9 cellular contexts compared by ENCODE assay signal in the genomic region with DNA sequence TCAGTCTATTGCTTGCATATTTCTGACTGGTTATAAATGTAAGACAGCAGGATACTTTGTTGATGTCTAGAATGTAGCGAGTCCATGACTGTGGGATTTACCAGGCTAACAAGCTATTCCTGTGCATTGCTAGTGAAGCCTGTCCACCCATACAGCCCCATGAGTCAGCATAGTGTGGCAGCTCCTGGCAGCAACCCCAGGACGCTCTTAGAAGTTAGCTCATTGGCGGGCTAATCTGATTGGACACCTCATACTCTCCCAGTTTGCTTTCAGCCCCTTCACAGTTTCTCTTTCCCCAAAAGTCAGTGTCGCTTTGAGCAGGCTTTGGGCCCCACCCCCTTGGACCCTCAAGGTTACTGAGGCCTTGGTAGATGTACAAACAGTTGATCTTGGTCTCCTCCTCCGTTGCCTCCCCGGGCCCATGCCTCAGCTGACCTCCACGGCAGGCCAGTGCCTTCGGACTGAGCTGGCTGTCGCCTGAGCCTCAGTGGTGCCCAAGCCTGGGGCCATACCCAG. TPM values are rescaled to one million over a fixed set of nuclear protein-coding genes. Genes with fewer than 3 reads are reported as not detected.
DNase-seq lines count a peak whose midpoint lies in the region; ATAC-seq and TF ChIP-seq lines count a peak whose summit lies in the region.
"Had no signal": no experiment of that assay in that cellular context is flagged by ENCODE, and none has a peak within 500 bp of the region (broad histone marks: within the 10 kb centered on the region; RNA-seq: fewer than 3 reads in every experiment).

No MANE protein-coding gene starts in this region.

- H3K4me3 ChIP-seq in adipocyte (ENCODE audit: low read length) (no peak overlapping the region), heart right ventricle (no peak overlapping the region), tibial artery (peak overlapping the region; percentile 14 to 17)

- no peaks in the 10 kb centered on the region for H3K27me3 ChIP-seq in adipocyte (replicated peaks; ENCODE audit: control insufficient read depth, insufficient read depth, low read length)
- no peaks in the 10 kb centered on the region for H3K27me3 ChIP-seq in heart right ventricle
- no peaks in the 10 kb centered on the region for H3K27me3 ChIP-seq in tibial artery

- intact Hi-C loops in heart right ventricle (cut with DNase I), result loop anchor here in 3 of 10 donors (5.0 to 10.0 kb wide), 4 partner anchors 113 to 146 kb away; partner anchors contain the start of gene INPP4A (in 2 of the 3)
- intact Hi-C loops in tibial artery (cut with DNase I; ENCODE audit: low total_unique reads), result loop anchor here (5.0 kb wide), 1 partner anchor 47 kb away; the partner anchor contains the start of genes COA5 and UNC50

- no peaks in the 10 kb centered on the region for H3K27me3 Mint-ChIP-seq in activated naive CD4-positive, alpha-beta T cell treated with anti-CD3 and anti-CD28 coated beads, Interleukin-2, amount 10 ng/mL, durations not matched to agents 7 days and 5 days

- ATAC-seq in heart right ventricle (peak; percentile 66 to 94 (median 84)), GM21528 (IDR thresholded peaks at IDR 0.05; ENCODE audit: low FRiP score, unreplicated experiment) (no peak), GM18498 (IDR thresholded peaks at IDR 0.05; ENCODE audit: unreplicated experiment) (no peak)

- 73 to 80% methylated on average over 9 of the region's 9 CpGs for WGBS in heart right ventricle, 2 donors

- TF ChIP-seq CTCF in heart right ventricle (IDR thresholded peaks at IDR 0.05), result no peak
- TF ChIP-seq CTCF in tibial artery (IDR thresholded peaks at IDR 0.05), result no peak

- H3K9me3 ChIP-seq in adipocyte (ENCODE audit: control insufficient read depth, low read length), result no peaks in the 10 kb centered on the region
- H3K9me3 ChIP-seq in heart right ventricle, result no peaks in the 10 kb centered on the region
- H3K9me3 ChIP-seq in tibial artery, result no peaks in the 10 kb centered on the region

- H3K4me1 ChIP-seq in adipocyte (ENCODE audit: control insufficient read depth, insufficient read depth, low read length) (peaks cover 5% of the 10 kb centered on the region), heart right ventricle (peaks cover 16 to 86% (median 52%) of the 10 kb centered on the region in 9 donors), tibial artery (peaks cover 0 to 47% (median 20%) of the 10 kb centered on the region in 4 donors)

- CTCF ChIA-PET in activated naive CD4-positive, alpha-beta T cell treated with anti-CD3 and anti-CD28 coated beads, Interleukin-2, amount 10 ng/mL, durations not matched to agents 7 days and 5 days (lab: Charles Lee), result interaction anchor here (1.3 to 2.8 kb wide), 2 partner anchors 9 to 89 kb away, joined by 3 to 24 read pairs; no protein-coding TSS in a partner anchor

- H3K4me3 Mint-ChIP-seq in activated naive CD4-positive, alpha-beta T cell treated with anti-CD3 and anti-CD28 coated beads, Interleukin-2, amount 10 ng/mL, durations not matched to agents 7 days and 5 days, result no peak overlapping the region

- no peak overlapping the region for H3K9ac ChIP-seq in adipocyte (ENCODE audit: low read length)

- H3K27ac Mint-ChIP-seq in activated naive CD4-positive, alpha-beta T cell treated with anti-CD3 and anti-CD28 coated beads, Interleukin-2, amount 10 ng/mL, durations not matched to agents 7 days and 5 days, result peak overlapping the region; percentile 83

- H3K4me1 Mint-ChIP-seq in activated naive CD4-positive, alpha-beta T cell treated with anti-CD3 and anti-CD28 coated beads, Interleukin-2, amount 10 ng/mL, durations not matched to agents 7 days and 5 days, result peaks cover 47% of the 10 kb centered on the region

- peaks cover 38% of the 10 kb centered on the region for H3K36me3 ChIP-seq in adipocyte (ENCODE audit: control insufficient read depth, insufficient read depth, low read length, severe bottlenecking)
- H3K36me3 ChIP-seq in heart right ventricle, result peaks cover 0 to 97% (median 10%) of the 10 kb centered on the region in 9 donors
- peaks cover 13 to 50% (median 27%) of the 10 kb centered on the region in 3 donors for H3K36me3 ChIP-seq in tibial artery

- H3K27ac ChIP-seq in heart right ventricle (peak overlapping the region; percentile 34 to 89 (median 67)), tibial artery (peak overlapping the region; percentile 83 to 86)

- H3K36me3 Mint-ChIP-seq in activated naive CD4-positive, alpha-beta T cell treated with anti-CD3 and anti-CD28 coated beads, Interleukin-2, amount 10 ng/mL, durations not matched to agents 7 days and 5 days, result peaks cover 65% of the 10 kb centered on the region

- no peak for DNase-seq in activated naive CD4-positive, alpha-beta T cell treated with anti-CD3 and anti-CD28 coated beads, Interleukin-2, amount 10 ng/mL, durations not matched to agents 7 days and 5 days
- DNase-seq in activated naive CD4-positive, alpha-beta T cell treated with Interleukin-2 at 50 U/mL for 16 hours, result no peak
- DNase-seq in adipocyte (ENCODE audit: low read depth) (peak; percentile 91), heart right ventricle (peak; percentile 51 to 73), tibial artery (peak; percentile 35 to 85), HT-29 (ENCODE audit: low spot score) (no peak)
- DNase-seq: NCI-H1092 had no signal

- no peaks in the 10 kb centered on the region for H3K9me3 Mint-ChIP-seq in activated naive CD4-positive, alpha-beta T cell treated with anti-CD3 and anti-CD28 coated beads, Interleukin-2, amount 10 ng/mL, durations not matched to agents 7 days and 5 days

RNA-seq across cellular contexts. Expression of gene COA5, which starts 48.0 kb away (rescaled TPM):
- total RNA-seq in heart right ventricle, result 10 to 100 TPM; 20.2 to 33.8 (median 26.0) TPM
- polyA plus RNA-seq in heart right ventricle, result 10 to 100 TPM; 22.6 to 61.2 TPM
- 23.8 and 30.0 TPM in 2 replicates for total RNA-seq in HT-29 (2014; rRNA removed; shearing (Covaris generic))

RNA-seq across cellular contexts. Expression of gene UNC50, which starts 48.1 kb away (rescaled TPM):
- total RNA-seq in heart right ventricle, result 10 to 100 TPM; 21.3 to 34.2 (median 25.3) TPM
- 10 to 100 TPM; 30.4 to 58.4 TPM for polyA plus RNA-seq in heart right ventricle
- total RNA-seq in HT-29 (2014; rRNA removed; shearing (Covaris generic)), result 18.4 and 20.7 TPM in 2 replicates

Comparison
In these comparisons a context has a peak if more than half of its experiments do, and no peak if none do; other contexts are left out.
1. DNase-seq: peak in adipocyte (single experiment), heart right ventricle (2 of 2) and tibial artery (2 of 2); none in activated naive CD4-positive, alpha-beta T cell treated with anti-CD3 and anti-CD28 coated beads, Interleukin-2, amount 10 ng/mL, durations not matched to agents 7 days and 5 days (single experiment), activated naive CD4-positive, alpha-beta T cell treated with Interleukin-2 at 50 U/mL for 16 hours (single experiment) and HT-29 (single experiment).
2. H3K4me3 ChIP-seq: peak in tibial artery (2 of 2); none in adipocyte (single experiment) and heart right ventricle (0 of 10).
3. ATAC-seq: peak in heart right ventricle (8 of 8); none in GM21528 (single experiment) and GM18498 (single experiment).